In the genomic region with DNA sequence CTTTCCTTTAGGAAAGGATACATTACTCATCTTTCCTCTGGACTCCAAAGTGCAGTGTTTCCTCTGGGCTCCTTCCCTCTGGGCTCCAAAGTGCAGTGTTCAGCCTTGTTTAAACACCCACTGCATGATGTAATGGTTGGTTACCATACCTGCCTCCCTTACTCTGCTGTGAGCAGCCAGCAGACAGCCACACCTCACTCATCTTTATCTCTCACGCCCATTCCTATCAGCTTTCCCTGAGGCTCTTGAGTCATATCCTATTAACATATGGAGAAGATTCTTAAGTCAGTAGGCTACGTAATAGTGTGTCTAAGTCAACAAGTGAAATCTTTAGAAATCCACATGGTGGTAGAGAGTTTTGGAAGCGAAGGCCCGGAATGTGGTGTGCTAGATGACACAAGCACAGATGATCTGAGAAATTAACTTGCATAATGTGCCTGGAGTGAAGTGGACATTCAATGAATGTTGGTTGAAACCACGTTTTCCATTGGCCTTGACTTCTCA, we compare ENCODE assay signal across 1 cellular context.
TF ChIP-seq lines count a peak whose summit lies in the region.

No MANE protein-coding gene starts in this region.

TF ChIP-seq in K562, 482 proteins besides CTCF, POLR2A, EP300 and RAD21 (continued from another document and continues in another):
- no peak for TF ChIP-seq NCOR1 (IDR thresholded peaks at IDR 0.05)
- no peak for TF ChIP-seq CBX8 (IDR thresholded peaks at IDR 0.05; ENCODE audit: borderline replicate concordance, extremely low read depth, low read depth, low read length, poor library complexity, severe bottlenecking)
- no peak for TF ChIP-seq ZNF586 (CRISPR knock-in tag; conservative IDR thresholded peaks at IDR 0.05)
- no peak for TF ChIP-seq RFX7 (CRISPR knock-in tag; IDR thresholded peaks at IDR 0.05)
- no peak for TF ChIP-seq ESRRB (CRISPR knock-in tag; IDR thresholded peaks at IDR 0.05; ENCODE audit: borderline replicate concordance)
- TF ChIP-seq, protein P1, sequence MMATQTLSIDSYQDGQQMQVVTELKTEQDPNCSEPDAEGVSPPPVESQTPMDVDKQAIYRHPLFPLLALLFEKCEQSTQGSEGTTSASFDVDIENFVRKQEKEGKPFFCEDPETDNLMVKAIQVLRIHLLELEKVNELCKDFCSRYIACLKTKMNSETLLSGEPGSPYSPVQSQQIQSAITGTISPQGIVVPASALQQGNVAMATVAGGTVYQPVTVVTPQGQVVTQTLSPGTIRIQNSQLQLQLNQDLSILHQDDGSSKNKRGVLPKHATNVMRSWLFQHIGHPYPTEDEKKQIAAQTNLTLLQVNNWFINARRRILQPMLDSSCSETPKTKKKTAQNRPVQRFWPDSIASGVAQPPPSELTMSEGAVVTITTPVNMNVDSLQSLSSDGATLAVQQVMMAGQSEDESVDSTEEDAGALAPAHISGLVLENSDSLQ (IDR thresholded peaks at IDR 0.05), result no peak
- TF ChIP-seq LARP7 (IDR thresholded peaks at IDR 0.05), result no peak
- no peak for TF ChIP-seq ZNF785 (CRISPR knock-in tag; IDR thresholded peaks at IDR 0.05)
- TF ChIP-seq NFRKB (IDR thresholded peaks at IDR 0.05; ENCODE audit: low read depth), result no peak
- no peak for TF ChIP-seq BRF2 (IDR thresholded peaks at IDR 0.05; ENCODE audit: borderline replicate concordance, insufficient read depth, insufficient read length)
- TF ChIP-seq POLR2H (tag; IDR thresholded peaks at IDR 0.05; ENCODE audit: low read depth), result no peak
- TF ChIP-seq PTBP1 (IDR thresholded peaks at IDR 0.05; ENCODE audit: low read depth, low read length), result no peak
- peak; percentile 43 for TF ChIP-seq TCF3 (CRISPR knock-in tag; IDR thresholded peaks at IDR 0.05)
- TF ChIP-seq, protein P2, sequence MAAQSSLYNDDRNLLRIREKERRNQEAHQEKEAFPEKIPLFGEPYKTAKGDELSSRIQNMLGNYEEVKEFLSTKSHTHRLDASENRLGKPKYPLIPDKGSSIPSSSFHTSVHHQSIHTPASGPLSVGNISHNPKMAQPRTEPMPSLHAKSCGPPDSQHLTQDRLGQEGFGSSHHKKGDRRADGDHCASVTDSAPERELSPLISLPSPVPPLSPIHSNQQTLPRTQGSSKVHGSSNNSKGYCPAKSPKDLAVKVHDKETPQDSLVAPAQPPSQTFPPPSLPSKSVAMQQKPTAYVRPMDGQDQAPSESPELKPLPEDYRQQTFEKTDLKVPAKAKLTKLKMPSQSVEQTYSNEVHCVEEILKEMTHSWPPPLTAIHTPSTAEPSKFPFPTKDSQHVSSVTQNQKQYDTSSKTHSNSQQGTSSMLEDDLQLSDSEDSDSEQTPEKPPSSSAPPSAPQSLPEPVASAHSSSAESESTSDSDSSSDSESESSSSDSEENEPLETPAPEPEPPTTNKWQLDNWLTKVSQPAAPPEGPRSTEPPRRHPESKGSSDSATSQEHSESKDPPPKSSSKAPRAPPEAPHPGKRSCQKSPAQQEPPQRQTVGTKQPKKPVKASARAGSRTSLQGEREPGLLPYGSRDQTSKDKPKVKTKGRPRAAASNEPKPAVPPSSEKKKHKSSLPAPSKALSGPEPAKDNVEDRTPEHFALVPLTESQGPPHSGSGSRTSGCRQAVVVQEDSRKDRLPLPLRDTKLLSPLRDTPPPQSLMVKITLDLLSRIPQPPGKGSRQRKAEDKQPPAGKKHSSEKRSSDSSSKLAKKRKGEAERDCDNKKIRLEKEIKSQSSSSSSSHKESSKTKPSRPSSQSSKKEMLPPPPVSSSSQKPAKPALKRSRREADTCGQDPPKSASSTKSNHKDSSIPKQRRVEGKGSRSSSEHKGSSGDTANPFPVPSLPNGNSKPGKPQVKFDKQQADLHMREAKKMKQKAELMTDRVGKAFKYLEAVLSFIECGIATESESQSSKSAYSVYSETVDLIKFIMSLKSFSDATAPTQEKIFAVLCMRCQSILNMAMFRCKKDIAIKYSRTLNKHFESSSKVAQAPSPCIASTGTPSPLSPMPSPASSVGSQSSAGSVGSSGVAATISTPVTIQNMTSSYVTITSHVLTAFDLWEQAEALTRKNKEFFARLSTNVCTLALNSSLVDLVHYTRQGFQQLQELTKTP (IDR thresholded peaks at IDR 0.05; ENCODE audit: low read depth in 1 of 2, partially characterized antibody in 2 of 2), result no peak
- TF ChIP-seq RBM17 (IDR thresholded peaks at IDR 0.05; ENCODE audit: borderline replicate concordance, low read depth, low read length), result no peak
- no peak for TF ChIP-seq CUX1 (CRISPR knock-in tag; IDR thresholded peaks at IDR 0.05)
- TF ChIP-seq CCAR2 (IDR thresholded peaks at IDR 0.05; ENCODE audit: low read depth, low read length), result no peak
- TF ChIP-seq FOXP1 (CRISPR knock-in tag; IDR thresholded peaks at IDR 0.05), result no peak
- TF ChIP-seq, protein P3, sequence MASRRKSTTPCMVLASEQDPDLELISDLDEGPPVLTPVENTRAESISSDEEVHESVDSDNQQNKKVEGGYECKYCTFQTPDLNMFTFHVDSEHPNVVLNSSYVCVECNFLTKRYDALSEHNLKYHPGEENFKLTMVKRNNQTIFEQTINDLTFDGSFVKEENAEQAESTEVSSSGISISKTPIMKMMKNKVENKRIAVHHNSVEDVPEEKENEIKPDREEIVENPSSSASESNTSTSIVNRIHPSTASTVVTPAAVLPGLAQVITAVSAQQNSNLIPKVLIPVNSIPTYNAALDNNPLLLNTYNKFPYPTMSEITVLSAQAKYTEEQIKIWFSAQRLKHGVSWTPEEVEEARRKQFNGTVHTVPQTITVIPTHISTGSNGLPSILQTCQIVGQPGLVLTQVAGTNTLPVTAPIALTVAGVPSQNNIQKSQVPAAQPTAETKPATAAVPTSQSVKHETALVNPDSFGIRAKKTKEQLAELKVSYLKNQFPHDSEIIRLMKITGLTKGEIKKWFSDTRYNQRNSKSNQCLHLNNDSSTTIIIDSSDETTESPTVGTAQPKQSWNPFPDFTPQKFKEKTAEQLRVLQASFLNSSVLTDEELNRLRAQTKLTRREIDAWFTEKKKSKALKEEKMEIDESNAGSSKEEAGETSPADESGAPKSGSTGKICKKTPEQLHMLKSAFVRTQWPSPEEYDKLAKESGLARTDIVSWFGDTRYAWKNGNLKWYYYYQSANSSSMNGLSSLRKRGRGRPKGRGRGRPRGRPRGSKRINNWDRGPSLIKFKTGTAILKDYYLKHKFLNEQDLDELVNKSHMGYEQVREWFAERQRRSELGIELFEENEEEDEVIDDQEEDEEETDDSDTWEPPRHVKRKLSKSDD (conservative IDR thresholded peaks at IDR 0.05; ENCODE audit: low read length), result no peak
- no peak for TF ChIP-seq HOXB6 (CRISPR knock-in tag; IDR thresholded peaks at IDR 0.05; ENCODE audit: borderline replicate concordance)
- TF ChIP-seq HNRNPL (IDR thresholded peaks at IDR 0.05; ENCODE audit: low read depth, low read length), result no peak
- TF ChIP-seq ZNF124 (CRISPR knock-in tag; IDR thresholded peaks at IDR 0.05), result no peak
- TF ChIP-seq, protein P4, sequence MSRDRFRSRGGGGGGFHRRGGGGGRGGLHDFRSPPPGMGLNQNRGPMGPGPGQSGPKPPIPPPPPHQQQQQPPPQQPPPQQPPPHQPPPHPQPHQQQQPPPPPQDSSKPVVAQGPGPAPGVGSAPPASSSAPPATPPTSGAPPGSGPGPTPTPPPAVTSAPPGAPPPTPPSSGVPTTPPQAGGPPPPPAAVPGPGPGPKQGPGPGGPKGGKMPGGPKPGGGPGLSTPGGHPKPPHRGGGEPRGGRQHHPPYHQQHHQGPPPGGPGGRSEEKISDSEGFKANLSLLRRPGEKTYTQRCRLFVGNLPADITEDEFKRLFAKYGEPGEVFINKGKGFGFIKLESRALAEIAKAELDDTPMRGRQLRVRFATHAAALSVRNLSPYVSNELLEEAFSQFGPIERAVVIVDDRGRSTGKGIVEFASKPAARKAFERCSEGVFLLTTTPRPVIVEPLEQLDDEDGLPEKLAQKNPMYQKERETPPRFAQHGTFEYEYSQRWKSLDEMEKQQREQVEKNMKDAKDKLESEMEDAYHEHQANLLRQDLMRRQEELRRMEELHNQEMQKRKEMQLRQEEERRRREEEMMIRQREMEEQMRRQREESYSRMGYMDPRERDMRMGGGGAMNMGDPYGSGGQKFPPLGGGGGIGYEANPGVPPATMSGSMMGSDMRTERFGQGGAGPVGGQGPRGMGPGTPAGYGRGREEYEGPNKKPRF (IDR thresholded peaks at IDR 0.05; ENCODE audit: low read depth, low read length), result no peak
- no peak for TF ChIP-seq SMAD2 (IDR thresholded peaks at IDR 0.05; ENCODE audit: low read depth, low read length)
- TF ChIP-seq, protein P5, sequence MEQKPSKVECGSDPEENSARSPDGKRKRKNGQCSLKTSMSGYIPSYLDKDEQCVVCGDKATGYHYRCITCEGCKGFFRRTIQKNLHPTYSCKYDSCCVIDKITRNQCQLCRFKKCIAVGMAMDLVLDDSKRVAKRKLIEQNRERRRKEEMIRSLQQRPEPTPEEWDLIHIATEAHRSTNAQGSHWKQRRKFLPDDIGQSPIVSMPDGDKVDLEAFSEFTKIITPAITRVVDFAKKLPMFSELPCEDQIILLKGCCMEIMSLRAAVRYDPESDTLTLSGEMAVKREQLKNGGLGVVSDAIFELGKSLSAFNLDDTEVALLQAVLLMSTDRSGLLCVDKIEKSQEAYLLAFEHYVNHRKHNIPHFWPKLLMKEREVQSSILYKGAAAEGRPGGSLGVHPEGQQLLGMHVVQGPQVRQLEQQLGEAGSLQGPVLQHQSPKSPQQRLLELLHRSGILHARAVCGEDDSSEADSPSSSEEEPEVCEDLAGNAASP (IDR thresholded peaks at IDR 0.05), result no peak
- no peak for TF ChIP-seq NCOA1 (IDR thresholded peaks at IDR 0.05; ENCODE audit: low read depth)
- TF ChIP-seq CHD1 (IDR thresholded peaks at IDR 0.05; ENCODE audit: low read length), result no peak
- no peak for TF ChIP-seq ZNF696 (CRISPR knock-in tag; conservative IDR thresholded peaks at IDR 0.05)
- no peak for TF ChIP-seq ZBTB1 (CRISPR knock-in tag; IDR thresholded peaks at IDR 0.05; ENCODE audit: borderline replicate concordance, low read depth)
- no peak for TF ChIP-seq STAT5A (IDR thresholded peaks at IDR 0.05; ENCODE audit: borderline replicate concordance, low read length)
- no peak for TF ChIP-seq HCFC1 (IDR thresholded peaks at IDR 0.05; ENCODE audit: low read depth, low read length)
- no peak for TF ChIP-seq OTX1 (CRISPR knock-in tag; IDR thresholded peaks at IDR 0.05)
- peak; percentile 84 for TF ChIP-seq ATF7 (IDR thresholded peaks at IDR 0.05)
- TF ChIP-seq RFX5 (IDR thresholded peaks at IDR 0.05; ENCODE audit: low read depth, low read length), result no peak
- no peak for TF ChIP-seq ZNF444 (CRISPR knock-in tag; IDR thresholded peaks at IDR 0.05)
- no peak for TF ChIP-seq POLR2B (IDR thresholded peaks at IDR 0.05; ENCODE audit: low read depth, partially characterized antibody)
- TF ChIP-seq FOXA3 (CRISPR knock-in tag; conservative IDR thresholded peaks at IDR 0.05 in 1 of 2, IDR thresholded peaks at IDR 0.05 in 1 of 2), result peak; percentile 65 to 93
- TF ChIP-seq ATF6 (CRISPR knock-in tag; IDR thresholded peaks at IDR 0.05), result no peak
- TF ChIP-seq PHF8 (IDR thresholded peaks at IDR 0.05; ENCODE audit: borderline replicate concordance, low read length), result no peak
